ENCODE assay signal across 9 cellular contexts in the genomic region with DNA sequence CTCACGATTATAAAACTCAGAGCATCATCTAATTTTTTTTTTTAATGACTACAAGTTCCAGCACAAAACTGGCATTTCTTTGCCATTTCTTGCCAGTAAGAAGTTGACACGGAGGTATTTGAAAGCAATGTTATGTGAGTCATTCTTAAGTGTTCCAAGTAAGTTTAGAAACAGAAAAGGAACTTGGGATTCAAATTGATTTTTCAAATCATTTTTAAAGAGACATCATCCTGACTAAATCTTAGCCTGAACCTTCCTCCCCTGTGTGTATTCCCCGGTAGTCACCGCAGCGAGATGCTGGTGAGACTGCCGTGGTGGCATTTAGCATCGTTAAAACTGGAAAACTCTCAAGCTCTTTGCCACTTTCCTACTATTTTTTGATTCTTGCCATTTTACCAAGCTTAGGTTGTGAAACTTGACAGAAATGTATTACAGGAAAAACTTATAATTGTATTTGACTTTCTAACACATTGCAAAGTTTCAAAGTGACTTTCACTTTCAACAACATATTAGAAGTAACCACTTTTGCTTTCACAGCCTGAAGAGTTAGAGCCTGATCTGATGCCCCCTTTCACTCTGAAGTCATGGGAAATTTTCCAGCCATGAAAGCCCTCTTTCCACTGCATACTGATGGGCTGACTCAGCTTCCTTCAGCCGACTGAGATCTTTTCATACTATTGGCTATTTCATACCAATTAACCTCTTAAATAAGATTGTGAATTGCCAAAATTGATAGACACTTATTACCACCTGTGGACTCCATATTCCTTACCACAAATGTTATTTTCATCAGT.
A peak's percentile ranks its signal among the peaks of the same experiment; 100 is the strongest.
DNase-seq lines count a peak whose midpoint lies in the region; ATAC-seq and TF ChIP-seq lines count a peak whose summit lies in the region.
"Had no signal": no experiment of that assay in that cellular context is flagged by ENCODE, and none has a peak within 500 bp of the region (broad histone marks: within the 10 kb centered on the region; RNA-seq: fewer than 3 reads in every experiment).

No MANE protein-coding gene starts in this region.

- CTCF ChIA-PET in CD4-positive, alpha-beta T cell (lab: Charles Lee) = interaction anchor here (0.8 kb wide), 1 partner anchor 98 kb away, joined by 4 read pairs; no protein-coding TSS in a partner anchor

- peaks cover 0 to 21% of the 10 kb centered on the region in 2 donors for H3K4me1 ChIP-seq in left lung

- peaks cover 0 to 36% of the 10 kb centered on the region in 2 donors for H3K36me3 ChIP-seq in left lung

- no peaks in the 10 kb centered on the region for H3K9me3 Mint-ChIP-seq in CD4-positive, alpha-beta T cell

- no peaks in the 10 kb centered on the region for H3K27me3 Mint-ChIP-seq in CD4-positive, alpha-beta T cell

- no peak for TF ChIP-seq CTCF in CD4-positive, alpha-beta T cell (IDR thresholded peaks at IDR 0.05)
- no peak for TF ChIP-seq CTCF in left lung (IDR thresholded peaks at IDR 0.05)

- no peaks in the 10 kb centered on the region for H3K27me3 ChIP-seq in CD4-positive, alpha-beta T cell (ENCODE audit: control insufficient read depth, insufficient read depth, low read length)
- no peaks in the 10 kb centered on the region for H3K27me3 ChIP-seq in left lung

- no peak overlapping the region for H3K27ac ChIP-seq in CD4-positive, alpha-beta T cell (ENCODE audit: low read depth, low read length)
- peak overlapping the region; percentile 67 to 72 for H3K27ac ChIP-seq in left lung
- H3K27ac ChIP-seq: HL-60 had no signal

- no peak for ATAC-seq in CD4-positive, alpha-beta T cell (ENCODE audit: poor library complexity)
- ATAC-seq in GM21381 (IDR thresholded peaks at IDR 0.05; ENCODE audit: unreplicated experiment) (peak; percentile 82), left lung (peak; percentile 76)

- H3K4me1 Mint-ChIP-seq in CD4-positive, alpha-beta T cell (ENCODE audit: low read depth) = peaks cover 33% of the 10 kb centered on the region

- no peaks in the 10 kb centered on the region for H3K9me3 ChIP-seq in CD4-positive, alpha-beta T cell (ENCODE audit: control insufficient read depth, low read length)
- no peaks in the 10 kb centered on the region for H3K9me3 ChIP-seq in left lung

- H3K4me3 Mint-ChIP-seq in CD4-positive, alpha-beta T cell = peak overlapping the region; percentile 87

- intact Hi-C loops in CD4-positive, alpha-beta T cell (cut with DNase I, micrococcal nuclease) = no loop called here
- intact Hi-C loops in left lung (cut with DNase I) = no loop called here

- POLR2A ChIA-PET in CD4-positive, alpha-beta T cell (lab: Charles Lee) = interaction anchor here (0.6 kb wide), 1 partner anchor 87 kb away, joined by 3 read pairs; no protein-coding TSS in a partner anchor

- H3K4me3 ChIP-seq in left lung = no peak overlapping the region

- peaks cover 75% of the 10 kb centered on the region for H3K36me3 Mint-ChIP-seq in CD4-positive, alpha-beta T cell (ENCODE audit: low read depth)

- DNase-seq in CD4-positive, alpha-beta T cell = no peak
- DNase-seq in HS-27A (ENCODE audit: low read depth) (peak; percentile 69), left lung (no peak), superior temporal gyrus (ENCODE audit: extremely low spot score) (peak; percentile 29), UCSD-AML1 (lab: John Stamatoyannopoulos, UW; ENCODE audit: unreplicated experiment) (no peak)
- peak; percentile 13 for DNase-seq in activated naive CD8-positive, alpha-beta T cell treated with anti-CD3 and anti-CD28 coated beads, Interleukin-2, amount 50 U/mL, for 16 hours (ENCODE audit: low read depth, low spot score)
- DNase-seq in central memory CD4-positive, alpha-beta T cell = no peak

- peak overlapping the region; percentile 78 for H3K27ac Mint-ChIP-seq in CD4-positive, alpha-beta T cell

Comparison
In these comparisons a context has a peak if more than half of its experiments do, and no peak if none do; other contexts are left out.
1. DNase-seq: peak in HS-27A (single experiment), activated naive CD8-positive, alpha-beta T cell treated with anti-CD3 and anti-CD28 coated beads, Interleukin-2, amount 50 U/mL, for 16 hours (single experiment) and superior temporal gyrus (single experiment); none in CD4-positive, alpha-beta T cell (0 of 10), left lung (0 of 2), UCSD-AML1 (single experiment) and central memory CD4-positive, alpha-beta T cell (single experiment).